In the genomic region with DNA sequence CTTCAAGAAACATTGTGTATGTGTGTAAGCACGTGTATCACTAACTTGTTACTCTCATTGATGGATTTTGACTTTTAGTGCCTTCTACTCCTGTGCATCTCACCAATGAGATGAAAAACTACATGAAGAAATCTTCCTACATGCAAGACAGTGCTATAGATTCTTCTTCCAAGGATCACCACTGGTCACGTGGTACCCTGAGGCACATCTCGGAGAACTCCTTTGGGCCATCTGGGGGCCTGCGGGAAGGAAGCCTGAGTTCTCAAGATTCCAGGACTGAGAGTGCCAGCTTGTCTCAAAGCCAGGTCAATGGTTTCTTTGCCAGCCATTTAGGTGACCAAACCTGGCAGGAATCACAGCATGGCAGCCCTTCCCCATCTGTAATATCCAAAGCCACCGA, we compare ENCODE assay signal across 24 cellular contexts.
A peak's percentile ranks its signal among the peaks of the same experiment; 100 is the strongest.
DNase-seq lines count a peak whose midpoint lies in the region; ATAC-seq, FAIRE-seq and TF ChIP-seq lines count a peak whose summit lies in the region.
"Had no signal": no experiment of that assay in that cellular context is flagged by ENCODE, and none has a peak within 500 bp of the region (broad histone marks: within the 10 kb centered on the region; RNA-seq: fewer than 3 reads in every experiment).

No MANE protein-coding gene starts in this region.

- no peak for TF ChIP-seq CTCF in HepG2 (CRISPR knock-in tag; IDR thresholded peaks at IDR 0.05)
- no peak for TF ChIP-seq CTCF in right lobe of liver (IDR thresholded peaks at IDR 0.05)
- TF ChIP-seq CTCF in bronchial epithelial cell (IDR thresholded peaks at IDR 0.05; ENCODE audit: insufficient read depth, low read length, severe bottlenecking): no peak
- no peak for TF ChIP-seq CTCF in type B pancreatic cell (conservative IDR thresholded peaks at IDR 0.05)

- no peak overlapping the region for H2AFZ ChIP-seq in HepG2 (ENCODE audit: low read length)
- H2AFZ ChIP-seq: GM23338 had no signal

- H4K20me1 ChIP-seq in HepG2 (ENCODE audit: insufficient read depth, low read length): no peaks in the 10 kb centered on the region
- H4K20me1 ChIP-seq: BLaER1 treated with 17β-estradiol and CSF1 and Interleukin-3, amounts not matched to agents 10 nM and 100 nM had no signal

- peak overlapping the region; percentile 23 for H3K27ac Mint-ChIP-seq in type B pancreatic cell
- H3K27ac Mint-ChIP-seq: CD14-positive monocyte; CD4-positive, alpha-beta T cell; CD8-positive, alpha-beta memory T cell; GM23338; HFFc6 had no signal

- TF ChIP-seq POLR2A in HepG2 (IDR thresholded peaks at IDR 0.05; ENCODE audit: insufficient read depth in 1 of 2, low read depth in 2 of 2, low read length in 2 of 2): no peak
- TF ChIP-seq POLR2A in right lobe of liver (IDR thresholded peaks at IDR 0.05): no peak

- CTCF ChIA-PET in HepG2 (lab: Yijun Ruan, JAX; ENCODE audit: low intra/inter-chr PET ratio, low total read pairs): no interaction called here

- FAIRE-seq in HepG2 (lab: Jason Lieb, UNC) (no peak), bronchial epithelial cell (lab: Jason Lieb, UNC) (peak; percentile 83)
- FAIRE-seq: A204.1, D721Med, GM12891, GM18507 had no signal

- no peaks in the 10 kb centered on the region for H3K79me2 ChIP-seq in HepG2 (ENCODE audit: insufficient read depth, low read length)

- 9% methylated on average over 5 of the region's 5 CpGs for WGBS in HepG2 (ENCODE audit: low lambda C conversion rate)
- 75% methylated on average over 4 of the region's 5 CpGs for WGBS in right lobe of liver (ENCODE audit: insufficient coverage, low coverage, low lambda C conversion rate, missing lambda C conversion rate)

- H3K9me3 Mint-ChIP-seq in type B pancreatic cell: no peaks in the 10 kb centered on the region
- H3K9me3 Mint-ChIP-seq: CD4-positive, alpha-beta T cell; CD8-positive, alpha-beta memory T cell; GM23338; H9; HFFc6 had no signal

- H3K36me3 Mint-ChIP-seq in type B pancreatic cell: peaks cover 35% of the 10 kb centered on the region
- H3K36me3 Mint-ChIP-seq: CD14-positive monocyte; CD8-positive, alpha-beta memory T cell had no signal

- H3K27me3 ChIP-seq in HepG2 (ENCODE audit: control insufficient read depth in 1 of 2, insufficient read depth in 2 of 2, low read length in 2 of 2) (no peaks in the 10 kb centered on the region; a peak in 1 of 5 replicates), right lobe of liver (no peaks in the 10 kb centered on the region), bronchial epithelial cell (ENCODE audit: control insufficient read depth, insufficient read depth, low read length) (no peaks in the 10 kb centered on the region), HAP-1 (ENCODE audit: low read depth) (no peaks in the 10 kb centered on the region)
- H3K27me3 ChIP-seq: BE2C; BLaER1 treated with 17β-estradiol and CSF1 and Interleukin-3, amounts not matched to agents 10 nM and 100 nM had no signal

- H3K4me1 ChIP-seq in HepG2 (ENCODE audit: insufficient read depth, low read length): no peaks in the 10 kb centered on the region
- no peaks in the 10 kb centered on the region for H3K4me1 ChIP-seq in right lobe of liver
- peaks cover 3% of the 10 kb centered on the region; the same call in 1 of the 2 replicates for H3K4me1 ChIP-seq in HAP-1
- H3K4me1 ChIP-seq: BE2C; BLaER1 treated with 17β-estradiol and CSF1 and Interleukin-3, amounts not matched to agents 10 nM and 100 nM had no signal

- H3K4me3 ChIP-seq in HepG2 (replicated peaks in 1 of 3; ENCODE audit: insufficient read depth in 1 of 3, low read depth in 2 of 3, low read length in 3 of 3) (no peak overlapping the region), right lobe of liver (no peak overlapping the region), bronchial epithelial cell (ENCODE audit: low read depth, low read length) (no peak overlapping the region), HAP-1 (no peak overlapping the region)
- H3K4me3 ChIP-seq: BLaER1 treated with 17β-estradiol and CSF1 and Interleukin-3, amounts not matched to agents 10 nM and 100 nM; GM23338 had no signal

- H3K9me3 ChIP-seq in HepG2 (ENCODE audit: low read length) (no peaks in the 10 kb centered on the region), right lobe of liver (no peaks in the 10 kb centered on the region), HAP-1 (no peaks in the 10 kb centered on the region)
- H3K9me3 ChIP-seq: BE2C; BLaER1 treated with 17β-estradiol and CSF1 and Interleukin-3, amounts not matched to agents 10 nM and 100 nM had no signal

- no TSS peak for BruUV-seq in HepG2 (replicated peaks; lab: Mats Ljungman, UMichigan)

- no peak overlapping the region for H3K4me3 Mint-ChIP-seq in type B pancreatic cell
- H3K4me3 Mint-ChIP-seq: CD14-positive monocyte; CD4-positive, alpha-beta T cell; CD8-positive, alpha-beta memory T cell; GM23338; H9; HFFc6 had no signal

- H3K4me2 ChIP-seq in HepG2 (ENCODE audit: low read depth, low read length): no peak overlapping the region
- H3K4me2 ChIP-seq: BLaER1 treated with 17β-estradiol and CSF1 and Interleukin-3, amounts not matched to agents 10 nM and 100 nM; GM23338 had no signal

- in situ Hi-C loops in HepG2 (cut with HindIII; ENCODE audit: extremely low pct_ligation_motif_present, low pct_unique_long_range_greater_than_20kb): no loop called here
- in situ Hi-C loops in HAP-1 (cut with MboI; ENCODE audit: low sequenced_read_pairs): no loop called here

- intact Hi-C loops in HepG2 (cut with micrococcal nuclease; ENCODE audit: unreplicated experiment): no loop called here
- intact Hi-C loops in right lobe of liver (cut with DNase I): no loop called here

- no peak overlapping the region for H3K27ac ChIP-seq in HepG2 (ENCODE audit: extremely low read length, insufficient read depth, low read length)
- H3K27ac ChIP-seq in right lobe of liver: no peak overlapping the region
- H3K27ac ChIP-seq: 22Rv1; BLaER1 treated with 17β-estradiol and CSF1 and Interleukin-3, amounts not matched to agents 10 nM and 100 nM had no signal

- H3K4me1 Mint-ChIP-seq in type B pancreatic cell (ENCODE audit: unreplicated experiment): no peaks in the 10 kb centered on the region
- H3K4me1 Mint-ChIP-seq: CD14-positive monocyte; CD8-positive, alpha-beta memory T cell; GM23338; H9 had no signal

- DNase-seq in HepG2 (ENCODE audit: low spot score) (no peak), right lobe of liver (no peak), bronchial epithelial cell (ENCODE audit: low read depth) (no peak), type B pancreatic cell (ENCODE audit: extremely low spot score, unreplicated experiment) (no peak), HAP-1 (ENCODE audit: low spot score in 2 of 2) (no peak)
- DNase-seq: AML-193; BE2C; CD4-positive, alpha-beta T cell; CD8-positive, alpha-beta memory T cell; DMS 273 treated with DMSO at 0.1 percent for 48 hours; DMS79; EL; GF-D8; H9; HFFc6 had no signal

- H3K9ac ChIP-seq in HepG2 (ENCODE audit: insufficient read depth, low read depth, low read length): no peak overlapping the region
- H3K9ac ChIP-seq: BLaER1 treated with 17β-estradiol and CSF1 and Interleukin-3, amounts not matched to agents 10 nM and 100 nM had no signal

- H3K27me3 Mint-ChIP-seq in type B pancreatic cell: no peaks in the 10 kb centered on the region
- H3K27me3 Mint-ChIP-seq: CD4-positive, alpha-beta T cell had no signal

- ATAC-seq in HepG2 (no peak), right lobe of liver (no peak), HG03097 (IDR thresholded peaks at IDR 0.05; ENCODE audit: low FRiP score, unreplicated experiment) (no peak)
- ATAC-seq: GM23338 had no signal

- TF ChIP-seq EP300 in HepG2 (IDR thresholded peaks at IDR 0.05; ENCODE audit: low read depth in 2 of 2, low read length in 2 of 2) (no peak), HepG2 (CRISPR knock-in tag; IDR thresholded peaks at IDR 0.05; ENCODE audit: borderline replicate concordance) (no peak)

- POLR2A ChIA-PET in HepG2 (lab: Yijun Ruan, JAX): no interaction called here

- H3K36me3 ChIP-seq in HepG2 (replicated peaks in 1 of 2; ENCODE audit: control insufficient read depth in 1 of 2, insufficient read depth in 2 of 2, low read length in 2 of 2) (no peaks in the 10 kb centered on the region), right lobe of liver (no peaks in the 10 kb centered on the region), bronchial epithelial cell (ENCODE audit: control insufficient read depth, insufficient read depth, low read length) (peaks cover 8% of the 10 kb centered on the region), HAP-1 (replicated peaks) (no peaks in the 10 kb centered on the region; the same call in none of the 2 replicates)
- H3K36me3 ChIP-seq: BLaER1 treated with 17β-estradiol and CSF1 and Interleukin-3, amounts not matched to agents 10 nM and 100 nM had no signal

- no peak for TF ChIP-seq RAD21 in HepG2 (CRISPR knock-in tag; IDR thresholded peaks at IDR 0.05)

TF ChIP-seq in HepG2, 621 proteins besides CTCF, POLR2A, EP300 and RAD21:
- TF ChIP-seq, protein P1, sequence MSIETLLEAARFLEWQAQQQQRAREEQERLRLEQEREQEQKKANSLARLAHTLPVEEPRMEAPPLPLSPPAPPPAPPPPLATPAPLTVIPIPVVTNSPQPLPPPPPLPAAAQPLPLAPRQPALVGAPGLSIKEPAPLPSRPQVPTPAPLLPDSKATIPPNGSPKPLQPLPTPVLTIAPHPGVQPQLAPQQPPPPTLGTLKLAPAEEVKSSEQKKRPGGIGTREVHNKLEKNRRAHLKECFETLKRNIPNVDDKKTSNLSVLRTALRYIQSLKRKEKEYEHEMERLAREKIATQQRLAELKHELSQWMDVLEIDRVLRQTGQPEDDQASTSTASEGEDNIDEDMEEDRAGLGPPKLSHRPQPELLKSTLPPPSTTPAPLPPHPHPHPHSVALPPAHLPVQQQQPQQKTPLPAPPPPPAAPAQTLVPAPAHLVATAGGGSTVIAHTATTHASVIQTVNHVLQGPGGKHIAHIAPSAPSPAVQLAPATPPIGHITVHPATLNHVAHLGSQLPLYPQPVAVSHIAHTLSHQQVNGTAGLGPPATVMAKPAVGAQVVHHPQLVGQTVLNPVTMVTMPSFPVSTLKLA (IDR thresholded peaks at IDR 0.05): 0 out of 2 replicates have a peak, but pooled peaks have one; percentile 8
- TF ChIP-seq, protein P2, sequence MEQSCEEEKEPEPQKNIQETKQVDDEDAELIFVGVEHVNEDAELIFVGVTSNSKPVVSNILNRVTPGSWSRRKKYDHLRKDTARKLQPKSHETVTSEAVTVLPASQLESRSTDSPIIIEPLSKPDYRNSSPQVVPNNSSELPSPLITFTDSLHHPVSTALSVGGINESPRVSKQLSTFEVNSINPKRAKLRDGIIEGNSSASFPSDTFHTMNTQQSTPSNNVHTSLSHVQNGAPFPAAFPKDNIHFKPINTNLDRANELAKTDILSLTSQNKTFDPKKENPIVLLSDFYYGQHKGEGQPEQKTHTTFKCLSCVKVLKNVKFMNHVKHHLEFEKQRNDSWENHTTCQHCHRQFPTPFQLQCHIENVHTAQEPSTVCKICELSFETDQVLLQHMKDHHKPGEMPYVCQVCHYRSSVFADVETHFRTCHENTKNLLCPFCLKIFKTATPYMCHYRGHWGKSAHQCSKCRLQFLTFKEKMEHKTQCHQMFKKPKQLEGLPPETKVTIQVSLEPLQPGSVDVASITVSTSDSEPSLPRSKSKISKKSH (CRISPR knock-in tag; IDR thresholded peaks at IDR 0.05; ENCODE audit: borderline replicate concordance): no peak
- TF ChIP-seq RAD51 (IDR thresholded peaks at IDR 0.05; ENCODE audit: borderline replicate concordance): peak; percentile 28; the same call in 1 of the 2 replicates
